16 cellular contexts compared by ENCODE assay signal in genomic region chr5:112390327-112390726, GRCh38. TPM values are rescaled to one million over a fixed set of nuclear protein-coding genes. Genes with fewer than 3 reads are reported as not detected.
DNase-seq lines count a peak whose midpoint lies in the region; ATAC-seq, FAIRE-seq and TF ChIP-seq lines count a peak whose summit lies in the region.
"Had no signal": no experiment of that assay in that cellular context is flagged by ENCODE, and none has a peak within 500 bp of the region (broad histone marks: within the 10 kb centered on the region; RNA-seq: fewer than 3 reads in every experiment).

No MANE protein-coding gene starts in this region.

- H3K27ac Mint-ChIP-seq in H9 = no peak overlapping the region
- H3K27ac Mint-ChIP-seq: activated CD4-positive, alpha-beta T cell treated with anti-CD3 and anti-CD28 coated beads, Interleukin-2, amount 10 ng/mL, durations not matched to agents 7 days and 5 days; IgD-negative memory B cell; T-helper 17 cell had no signal

- H3K18ac ChIP-seq in H9 (ENCODE audit: insufficient read length, low read depth, low read length) = no peak overlapping the region

- no peak overlapping the region for H4K8ac ChIP-seq in H9 (replicated peaks; ENCODE audit: insufficient read length, low read depth, low read length)

- no peak overlapping the region for H4K5ac ChIP-seq in H9 (ENCODE audit: insufficient read length, low read depth, low read length)

- 0 out of 5 replicates have a peak, but pooled peaks cover 0 to 2% of the 10 kb centered on the region in 2 experiments for H3K9me3 Mint-ChIP-seq in H9
- H3K9me3 Mint-ChIP-seq: activated CD4-positive, alpha-beta T cell treated with anti-CD3 and anti-CD28 coated beads, Interleukin-2, amount 10 ng/mL, durations not matched to agents 7 days and 5 days; IgD-negative memory B cell had no signal

- no peak overlapping the region for H3K4me3 Mint-ChIP-seq in H9
- H3K4me3 Mint-ChIP-seq: activated CD4-positive, alpha-beta T cell treated with anti-CD3 and anti-CD28 coated beads, Interleukin-2, amount 10 ng/mL, durations not matched to agents 7 days and 5 days; IgD-negative memory B cell; T-helper 17 cell had no signal

- no peak overlapping the region for H2BK120ac ChIP-seq in H9 (ENCODE audit: low read depth, low read length, poor library complexity, severe bottlenecking)

- H2AFZ ChIP-seq in H9 (ENCODE audit: low read length) = no peak overlapping the region

- no peaks in the 10 kb centered on the region for H3K4me1 ChIP-seq in H9 (ENCODE audit: insufficient read depth, low read length)

- no peak overlapping the region for H3K14ac ChIP-seq in H9 (ENCODE audit: insufficient read depth, low read length)

- H3T11ph ChIP-seq in H9 (ENCODE audit: low read length) = no peak overlapping the region

- H2BK20ac ChIP-seq in H9 (ENCODE audit: low read depth, low read length, poor library complexity, severe bottlenecking) = no peak overlapping the region

- no peak overlapping the region for H2AK5ac ChIP-seq in H9 (ENCODE audit: insufficient read length, low read length)

- peaks cover 13 to 16% of the 10 kb centered on the region in 2 experiments for H3K4me1 Mint-ChIP-seq in H9
- H3K4me1 Mint-ChIP-seq: activated CD4-positive, alpha-beta T cell treated with anti-CD3 and anti-CD28 coated beads, Interleukin-2, amount 10 ng/mL, durations not matched to agents 7 days and 5 days; T-helper 17 cell had no signal

- DNase-seq in H9 = peak; percentile 33
- peak; percentile 13 for DNase-seq in NCI-H2227 treated with DMSO at 0.1 percent for 48 hours (lab: John Stamatoyannopoulos, UW)
- DNase-seq in omental fat pad (ENCODE audit: low spot score) = no peak
- DNase-seq in H54 (ENCODE audit: insufficient read length, low spot score) = no peak
- DNase-seq in epidermal melanocyte (ENCODE audit: insufficient read length, low spot score) = no peak
- no peak for DNase-seq in stimulated activated naive CD8-positive, alpha-beta T cell treated with anti-CD3 and anti-CD28 coated beads, Interleukin-15, Interleukin-2, amounts not matched to agents 100 U/mL and 50 U/mL, for 24 hours
- DNase-seq: activated CD4-positive, alpha-beta T cell treated with anti-CD3 and anti-CD28 coated beads, Interleukin-2, amount 10 ng/mL, durations not matched to agents 7 days and 5 days; AML-193; stimulated activated CD8-positive, alpha-beta memory T cell treated with anti-CD3 and anti-CD28 coated beads, Interleukin-4, amount 100 ng/mL, for 48 hours; T-helper 17 cell had no signal

- H4K20me1 ChIP-seq in H9 (ENCODE audit: control insufficient read depth, insufficient read depth, insufficient read length) = no peaks in the 10 kb centered on the region

- no peak overlapping the region for H3K23ac ChIP-seq in H9 (ENCODE audit: insufficient read length, low read depth, low read length)

- H3K4me2 ChIP-seq in H9 (ENCODE audit: insufficient read depth, insufficient read length, low read length) = no peak overlapping the region

- no CpG with 5 or more reads among the region's 8 CpGs for WGBS in H9 (ENCODE audit: extremely low coverage, insufficient read length, low lambda C conversion rate)

- no peak overlapping the region for H2BK15ac ChIP-seq in H9 (ENCODE audit: low read depth, low read length)

- no peaks in the 10 kb centered on the region for H3K23me2 ChIP-seq in H9 (ENCODE audit: insufficient read length, low read depth, low read length, poor library complexity, severe bottlenecking)

- no peaks in the 10 kb centered on the region for H3K79me1 ChIP-seq in H9 (ENCODE audit: insufficient read depth, low read depth, low read length, poor library complexity, severe bottlenecking)

- H3K27me3 Mint-ChIP-seq in H9 (ENCODE audit: low read depth) = no peaks in the 10 kb centered on the region; the same call in 1 of the 2 replicates

- no peaks in the 10 kb centered on the region for H3K9me3 ChIP-seq in H9 (ENCODE audit: control insufficient read depth, low read depth, low read length)
- H3K9me3 ChIP-seq: vagina had no signal

- H3K36me3 Mint-ChIP-seq in H9 (ENCODE audit: insufficient read depth in 1 of 3, low read depth in 3 of 3) = peaks cover 0 to 3% (median 0%) of the 10 kb centered on the region in 3 experiments; a peak in 1 of 7 replicates

- no peak overlapping the region for H3K27ac ChIP-seq in H9 (ENCODE audit: insufficient read length, low read depth, low read length)
- H3K27ac ChIP-seq: coronary artery, vagina had no signal

- H3K79me2 ChIP-seq in H9 (ENCODE audit: insufficient read depth, low read length) = no peaks in the 10 kb centered on the region

- H2BK5ac ChIP-seq in H9 (ENCODE audit: insufficient read length, low read length) = no peak overlapping the region

- TF ChIP-seq CTCF in H9 (conservative IDR thresholded peaks at IDR 0.05) = no peak
- TF ChIP-seq CTCF in omental fat pad (IDR thresholded peaks at IDR 0.05) = no peak

- no peak overlapping the region for H2BK12ac ChIP-seq in H9 (ENCODE audit: insufficient read length, low read depth, low read length)

- no peak overlapping the region for H4K91ac ChIP-seq in H9 (ENCODE audit: insufficient read length, low read depth, low read length)

- no peak overlapping the region for H3K4ac ChIP-seq in H9 (ENCODE audit: low read depth, low read length)

- ATAC-seq in esophagus mucosa = peak; percentile 99
- peak; percentile 41 for ATAC-seq in omental fat pad (ENCODE audit: low FRiP score)
- ATAC-seq in HG02763 (IDR thresholded peaks at IDR 0.05; ENCODE audit: unreplicated experiment) = no peak
- no peak for ATAC-seq in stimulated activated naive CD8-positive, alpha-beta T cell treated with anti-CD3 and anti-CD28 coated beads, Interleukin-15, Interleukin-2, amounts not matched to agents 100 U/mL and 50 U/mL, for 24 hours
- ATAC-seq: GM12878, T-helper 17 cell had no signal

- no peak overlapping the region for H3K9ac ChIP-seq in H9 (ENCODE audit: extremely low read depth, insufficient read length, low read length)

- no peaks in the 10 kb centered on the region for H3K27me3 ChIP-seq in H9 (ENCODE audit: insufficient read depth, low read length)
- H3K27me3 ChIP-seq: vagina had no signal

- FAIRE-seq in H54 (lab: Jason Lieb, UNC) = no peak
- FAIRE-seq: GM12878 had no signal

- H3K56ac ChIP-seq in H9 (ENCODE audit: insufficient read length, low read depth, low read length) = no peak overlapping the region

- TF ChIP-seq POLR2A in H54 (IDR thresholded peaks at IDR 0.05; ENCODE audit: low read depth, low read length) = no peak

RNA-seq across cellular contexts. Expression of gene EPB41L4A, which starts 28.8 kb away (rescaled TPM):
- total RNA-seq in H9 (2021) = 4.8 and 4.9 TPM in 2 replicates
- 35.1 TPM for total RNA-seq in esophagus mucosa
- 10 to 100 TPM; 17.8 to 64.3 (median 22.0) TPM for total RNA-seq in omental fat pad

Comparison
In these comparisons a context has a peak if more than half of its experiments do, and no peak if none do; other contexts are left out.
1. DNase-seq: peak in H9 (single experiment) and NCI-H2227 treated with DMSO at 0.1 percent for 48 hours (single experiment); none in omental fat pad (single experiment), H54 (single experiment), epidermal melanocyte (single experiment) and stimulated activated naive CD8-positive, alpha-beta T cell treated with anti-CD3 and anti-CD28 coated beads, Interleukin-15, Interleukin-2, amounts not matched to agents 100 U/mL and 50 U/mL, for 24 hours (single experiment).
2. ATAC-seq: peak in esophagus mucosa (single experiment) and omental fat pad (single experiment); none in HG02763 (single experiment) and stimulated activated naive CD8-positive, alpha-beta T cell treated with anti-CD3 and anti-CD28 coated beads, Interleukin-15, Interleukin-2, amounts not matched to agents 100 U/mL and 50 U/mL, for 24 hours (single experiment).